9 cellular contexts compared by ENCODE assay signal in genomic region chr2:190759749-190760213, GRCh38.
A peak's percentile ranks its signal among the peaks of the same experiment; 100 is the strongest.
DNase-seq lines count a peak whose midpoint lies in the region; ATAC-seq, FAIRE-seq and TF ChIP-seq lines count a peak whose summit lies in the region.
"Had no signal": no experiment of that assay in that cellular context is flagged by ENCODE, and none has a peak within 500 bp of the region (broad histone marks: within the 10 kb centered on the region; RNA-seq: fewer than 3 reads in every experiment).

No MANE protein-coding gene starts in this region.

- DNase-seq in CD8-positive, alpha-beta memory T cell: no peak
- DNase-seq in LoVo (ENCODE audit: low spot score) (peak; percentile 60), astrocyte (ENCODE audit: low read depth) (peak; percentile 85), lung (ENCODE audit: low spot score) (no peak), transverse colon (no peak), tibial artery (no peak), NCI-H1417 (lab: John Stamatoyannopoulos, UW) (no peak), cerebellar cortex (ENCODE audit: low spot score) (no peak)
- DNase-seq: NCI-H1105 had no signal

- WGBS in lung, 2 donors: 84 to 89% methylated on average over 8 of the region's 8 CpGs
- 27 to 85% methylated on average over 1 to 8 of the region's 8 CpGs for WGBS in transverse colon (ENCODE audit: low coverage in 1 of 2), 2 donors

- H3K4me2 ChIP-seq in astrocyte (ENCODE audit: low read length): peak overlapping the region; percentile 60

- no peaks in the 10 kb centered on the region for H3K9me3 Mint-ChIP-seq in CD8-positive, alpha-beta memory T cell
- peaks cover 5% of the 10 kb centered on the region for H3K9me3 Mint-ChIP-seq in astrocyte (ENCODE audit: unreplicated experiment)

- H3K4me3 ChIP-seq in CD8-positive, alpha-beta memory T cell (ENCODE audit: low read length): no peak overlapping the region
- no peak overlapping the region for H3K4me3 ChIP-seq in astrocyte (ENCODE audit: insufficient read depth, low read depth, low read length)
- no peak overlapping the region for H3K4me3 ChIP-seq in lung
- H3K4me3 ChIP-seq in transverse colon: no peak overlapping the region
- H3K4me3 ChIP-seq in tibial artery: no peak overlapping the region

- CTCF ChIA-PET in CD8-positive, alpha-beta memory T cell (lab: Charles Lee): interaction anchor here (1.6 kb wide), 1 partner anchor 124 kb away, joined by 3 read pairs; no protein-coding TSS in a partner anchor

- H3K9me3 ChIP-seq in CD8-positive, alpha-beta memory T cell (ENCODE audit: low read length): no peaks in the 10 kb centered on the region
- H3K9me3 ChIP-seq in astrocyte (ENCODE audit: insufficient read depth, low read depth, low read length) (no peaks in the 10 kb centered on the region), lung (ENCODE audit: control insufficient read depth in 2 of 2, insufficient read depth in 1 of 2, low read length in 1 of 2) (no peaks in the 10 kb centered on the region), transverse colon (no peaks in the 10 kb centered on the region), tibial artery (no peaks in the 10 kb centered on the region)

- POLR2A ChIA-PET in CD8-positive, alpha-beta memory T cell (lab: Charles Lee): no interaction called here

- H3K9ac ChIP-seq in astrocyte (ENCODE audit: low read length): no peak overlapping the region

- in situ Hi-C loops in transverse colon (cut with MboI; ENCODE audit: low pct_ligation_motif_present in 1 of 4, low pct_unique_long_range_greater_than_20kb in 1 of 4, low sequenced_read_pairs in 3 of 4): no loop called here

- H3K27ac Mint-ChIP-seq in CD8-positive, alpha-beta memory T cell: peak overlapping the region in 3 of 8 donors; percentile 2 to 75 (median 68)
- peak overlapping the region; percentile 59 for H3K27ac Mint-ChIP-seq in astrocyte (ENCODE audit: unreplicated experiment)

- no peaks in the 10 kb centered on the region for H3K79me2 ChIP-seq in astrocyte (ENCODE audit: insufficient read depth, low read length)

- FAIRE-seq in astrocyte (lab: Jason Lieb, UNC): peak; percentile 32

- H3K27ac ChIP-seq in CD8-positive, alpha-beta memory T cell (ENCODE audit: low read depth, low read length): no peak overlapping the region
- H3K27ac ChIP-seq in astrocyte (ENCODE audit: low read depth, low read length) (peak overlapping the region; percentile 29), lung (ENCODE audit: low read depth in 1 of 2, low read length in 1 of 2) (no peak overlapping the region), transverse colon (no peak overlapping the region), tibial artery (no peak overlapping the region)

- H3K27me3 Mint-ChIP-seq in CD8-positive, alpha-beta memory T cell: peaks cover 1 to 11% of the 10 kb centered on the region in 2 donors
- H3K27me3 Mint-ChIP-seq in astrocyte (ENCODE audit: low read depth, unreplicated experiment): no peaks in the 10 kb centered on the region

- ATAC-seq in lung (ENCODE audit: insufficient read depth, low FRiP score): peak; percentile 86

- H4K20me1 ChIP-seq in astrocyte (ENCODE audit: insufficient read depth, low read length): no peaks in the 10 kb centered on the region

- H2AFZ ChIP-seq in astrocyte (ENCODE audit: low read depth, low read length): no peak overlapping the region

- TF ChIP-seq EP300 in transverse colon (IDR thresholded peaks at IDR 0.05; ENCODE audit: low read depth): no peak

- H3K4me1 Mint-ChIP-seq in CD8-positive, alpha-beta memory T cell: peaks cover 8 to 18% (median 16%) of the 10 kb centered on the region in 3 donors
- peaks cover 18% of the 10 kb centered on the region for H3K4me1 Mint-ChIP-seq in astrocyte (ENCODE audit: low read depth, unreplicated experiment)

- intact Hi-C loops in transverse colon (cut with DNase I; ENCODE audit: low total_unique reads) (no loop called here), tibial artery (cut with DNase I; ENCODE audit: low total_unique reads) (no loop called here)

- peak overlapping the region; percentile 68 to 89 (median 79) for H3K4me3 Mint-ChIP-seq in CD8-positive, alpha-beta memory T cell
- H3K4me3 Mint-ChIP-seq in astrocyte (ENCODE audit: unreplicated experiment): no peak overlapping the region

- peaks cover 6% of the 10 kb centered on the region for H3K4me1 ChIP-seq in CD8-positive, alpha-beta memory T cell (ENCODE audit: insufficient read depth, low read length)
- peaks cover 6% of the 10 kb centered on the region for H3K4me1 ChIP-seq in astrocyte (ENCODE audit: insufficient read depth, low read length)
- H3K4me1 ChIP-seq in lung (ENCODE audit: control insufficient read depth in 2 of 2, insufficient read depth in 2 of 2, low read length in 2 of 2): peaks cover 0 to 1% of the 10 kb centered on the region in 2 donors
- H3K4me1 ChIP-seq in transverse colon: peaks cover 0 to 17% (median 5%) of the 10 kb centered on the region in 4 donors
- H3K4me1 ChIP-seq in tibial artery: no peaks in the 10 kb centered on the region

- no peaks in the 10 kb centered on the region for H3K27me3 ChIP-seq in CD8-positive, alpha-beta memory T cell (ENCODE audit: insufficient read depth, low read length, poor library complexity, severe bottlenecking)
- H3K27me3 ChIP-seq in astrocyte (ENCODE audit: insufficient read depth, low read length): no peaks in the 10 kb centered on the region
- H3K27me3 ChIP-seq in lung (ENCODE audit: control insufficient read depth, insufficient read depth): no peaks in the 10 kb centered on the region
- H3K27me3 ChIP-seq in transverse colon: no peaks in the 10 kb centered on the region
- no peaks in the 10 kb centered on the region for H3K27me3 ChIP-seq in tibial artery

- H3K36me3 ChIP-seq in CD8-positive, alpha-beta memory T cell (ENCODE audit: insufficient read depth, low read length): no peaks in the 10 kb centered on the region
- H3K36me3 ChIP-seq in astrocyte (ENCODE audit: insufficient read depth, low read length): no peaks in the 10 kb centered on the region
- H3K36me3 ChIP-seq in lung (ENCODE audit: control insufficient read depth in 2 of 2, insufficient read depth in 2 of 2, low read length in 2 of 2): no peaks in the 10 kb centered on the region
- H3K36me3 ChIP-seq in transverse colon: no peaks in the 10 kb centered on the region
- no peaks in the 10 kb centered on the region for H3K36me3 ChIP-seq in tibial artery

- TF ChIP-seq CTCF in astrocyte (IDR thresholded peaks at IDR 0.05; ENCODE audit: insufficient read depth, low read depth, low read length) (no peak), lung (IDR thresholded peaks at IDR 0.05; ENCODE audit: control extremely low read depth, extremely low read depth) (no peak), transverse colon (IDR thresholded peaks at IDR 0.05) (no peak), tibial artery (IDR thresholded peaks at IDR 0.05) (no peak)

- TF ChIP-seq POLR2A in transverse colon (IDR thresholded peaks at IDR 0.05): no peak

- peaks cover 0 to 1% (median 0%) of the 10 kb centered on the region in 3 donors for H3K36me3 Mint-ChIP-seq in CD8-positive, alpha-beta memory T cell
- H3K36me3 Mint-ChIP-seq in astrocyte (ENCODE audit: low read depth, unreplicated experiment): no peaks in the 10 kb centered on the region

Comparison
In these comparisons a context has a peak if more than half of its experiments do, and no peak if none do; other contexts are left out.
1. DNase-seq: peak in LoVo (single experiment) and astrocyte (single experiment); none in CD8-positive, alpha-beta memory T cell (0 of 5), lung (single experiment), transverse colon (single experiment), tibial artery (0 of 2), NCI-H1417 (0 of 3) and cerebellar cortex (single experiment).